ENCODE assay signal across 1 cellular context in the genomic region with DNA sequence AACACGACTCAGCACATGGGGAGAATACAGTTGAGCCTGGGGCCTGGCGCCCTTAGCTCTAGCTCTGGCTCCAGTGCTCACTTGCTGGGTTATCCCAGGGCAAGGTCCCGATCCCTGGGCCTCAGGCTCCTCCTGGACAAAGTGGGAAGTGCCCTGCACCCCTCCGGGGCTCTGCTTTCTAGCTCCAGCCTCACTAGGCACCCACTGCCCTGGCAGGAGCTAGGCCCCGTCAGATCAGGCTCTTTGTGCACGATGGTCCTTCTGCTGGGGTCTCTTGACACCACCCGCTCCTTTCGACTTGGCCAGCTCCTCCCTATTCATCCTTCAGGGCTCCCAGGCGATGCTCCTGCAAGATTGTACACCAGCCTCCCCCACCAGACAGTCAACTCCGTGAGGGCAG.
TF ChIP-seq lines count a peak whose summit lies in the region.

No MANE protein-coding gene starts in this region.

TF ChIP-seq in HCT116, 20 proteins besides CTCF, POLR2A, EP300 and RAD21:
- TF ChIP-seq EGR1 (IDR thresholded peaks at IDR 0.05; ENCODE audit: low read depth) (no peak), EZH2phosphoT487 (IDR thresholded peaks at IDR 0.05; ENCODE audit: borderline replicate concordance) (no peak), POLR2AphosphoS5 (IDR thresholded peaks at IDR 0.05; ENCODE audit: low read depth, low read length) (no peak), SRF (IDR thresholded peaks at IDR 0.05; ENCODE audit: low read depth) (no peak), TCF7L2 (IDR thresholded peaks at IDR 0.05; ENCODE audit: borderline replicate concordance, extremely low read depth, insufficient read depth, insufficient read length) (no peak), FOSL1 (IDR thresholded peaks at IDR 0.05; ENCODE audit: low read depth) (no peak)
